19 cellular contexts compared by ENCODE assay signal in genomic region chr2:137107925-137108324, GRCh38.
DNase-seq lines count a peak whose midpoint lies in the region; ATAC-seq and TF ChIP-seq lines count a peak whose summit lies in the region.
"Had no signal": no experiment of that assay in that cellular context is flagged by ENCODE, and none has a peak within 500 bp of the region (broad histone marks: within the 10 kb centered on the region; RNA-seq: fewer than 3 reads in every experiment).

No MANE protein-coding gene starts in this region.

- H3K4me3 ChIP-seq in SK-N-SH (ENCODE audit: low read depth in 2 of 2, low read length in 1 of 2) (no peak overlapping the region), ACC112 (ENCODE audit: low read depth, low read length) (no peak overlapping the region)
- H3K4me3 ChIP-seq: A549, BLaER1 had no signal

- TF ChIP-seq CTCF in SK-N-SH (IDR thresholded peaks at IDR 0.05), result no peak
- TF ChIP-seq CTCF in CD4-positive, alpha-beta T cell (IDR thresholded peaks at IDR 0.05), result no peak

- ATAC-seq in SK-N-SH treated with all-trans-retinoic acid at 6 μM for 48 hours (peak; percentile 53), T-cell (replicated peaks in 1 of 4) (no peak)
- ATAC-seq in CD4-positive, alpha-beta T cell (ENCODE audit: poor library complexity), result no peak
- ATAC-seq: A549; CD8-positive, alpha-beta T cell had no signal

- no peak overlapping the region for H3K4me3 Mint-ChIP-seq in T-cell
- H3K4me3 Mint-ChIP-seq in CD4-positive, alpha-beta T cell, result no peak overlapping the region
- H3K4me3 Mint-ChIP-seq: CD14-positive monocyte; CD4-positive, CD25-positive, alpha-beta regulatory T cell; CD8-positive, alpha-beta T cell had no signal

- intact Hi-C loops in CD4-positive, alpha-beta T cell (cut with DNase I, micrococcal nuclease), result no loop called here

- no peak overlapping the region for H3K4me2 ChIP-seq in SK-N-SH
- H3K4me2 ChIP-seq: A549, BLaER1 had no signal

- H3K9me2 ChIP-seq in SK-N-SH, result no peaks in the 10 kb centered on the region

- H3K27me3 Mint-ChIP-seq in T-cell, result no peaks in the 10 kb centered on the region
- no peaks in the 10 kb centered on the region for H3K27me3 Mint-ChIP-seq in CD4-positive, alpha-beta T cell
- H3K27me3 Mint-ChIP-seq: CD4-positive, CD25-positive, alpha-beta regulatory T cell had no signal

- H2AFZ ChIP-seq in SK-N-SH (ENCODE audit: low read depth) (no peak overlapping the region), ACC112 (ENCODE audit: low read length, unreplicated experiment) (peak overlapping the region; percentile 25)

- TF ChIP-seq RAD21 in SK-N-SH (IDR thresholded peaks at IDR 0.05; ENCODE audit: low read length), result no peak

- no peak overlapping the region for H3K9ac ChIP-seq in SK-N-SH
- H3K9ac ChIP-seq: BLaER1 had no signal

- no peaks in the 10 kb centered on the region for H3K9me3 ChIP-seq in SK-N-SH
- no peaks in the 10 kb centered on the region for H3K9me3 ChIP-seq in CD4-positive, alpha-beta T cell (ENCODE audit: control insufficient read depth, low read length)
- H3K9me3 ChIP-seq: A549, BE2C, BLaER1 had no signal

- POLR2A ChIA-PET in SK-N-SH (lab: Yijun Ruan, JAX) (no interaction called here), T-cell (lab: Charles Lee) (interaction anchor here in 1 of 2 donors (0.5 to 0.6 kb wide), 2 partner anchors 19 to 1227 kb away, joined by 3 read pairs; no protein-coding TSS in a partner anchor)
- POLR2A ChIA-PET in CD4-positive, alpha-beta T cell (lab: Charles Lee), result no interaction called here

- H3K36me3 ChIP-seq in SK-N-SH (replicated peaks in 1 of 2; ENCODE audit: control insufficient read depth in 1 of 2, insufficient read depth in 2 of 2, low read length in 1 of 2) (no peaks in the 10 kb centered on the region), ACC112 (ENCODE audit: insufficient read depth, low read length) (no peaks in the 10 kb centered on the region)
- H3K36me3 ChIP-seq: BE2C, BLaER1 had no signal

- H3K27me3 ChIP-seq in SK-N-SH (ENCODE audit: insufficient read depth) (no peaks in the 10 kb centered on the region), ACC112 (ENCODE audit: insufficient read depth, low read length) (no peaks in the 10 kb centered on the region)
- no peaks in the 10 kb centered on the region for H3K27me3 ChIP-seq in CD4-positive, alpha-beta T cell (ENCODE audit: control insufficient read depth, insufficient read depth, low read length)
- H3K27me3 ChIP-seq: BE2C, BLaER1 had no signal

- H3K4me1 Mint-ChIP-seq in T-cell, result no peaks in the 10 kb centered on the region
- no peaks in the 10 kb centered on the region for H3K4me1 Mint-ChIP-seq in CD4-positive, alpha-beta T cell (ENCODE audit: low read depth)
- H3K4me1 Mint-ChIP-seq: CD14-positive monocyte; CD4-positive, CD25-positive, alpha-beta regulatory T cell had no signal

- H3K79me2 ChIP-seq in SK-N-SH (ENCODE audit: insufficient read depth) (no peaks in the 10 kb centered on the region), ACC112 (ENCODE audit: control insufficient read depth, insufficient read depth, low read length, unreplicated experiment) (no peaks in the 10 kb centered on the region)

- H3K36me3 Mint-ChIP-seq in T-cell, result no peaks in the 10 kb centered on the region
- H3K36me3 Mint-ChIP-seq in CD4-positive, alpha-beta T cell (ENCODE audit: low read depth), result no peaks in the 10 kb centered on the region
- H3K36me3 Mint-ChIP-seq: CD14-positive monocyte; CD4-positive, CD25-positive, alpha-beta regulatory T cell; CD8-positive, alpha-beta T cell had no signal

- peaks cover 3 to 11% (median 11%) of the 10 kb centered on the region in 3 donors for H3K9me3 Mint-ChIP-seq in T-cell
- H3K9me3 Mint-ChIP-seq in CD4-positive, alpha-beta T cell, result peaks cover 7% of the 10 kb centered on the region

- H3F3A ChIP-seq in SK-N-SH (replicated peaks; ENCODE audit: insufficient read depth), result no peaks in the 10 kb centered on the region

- H3K27ac Mint-ChIP-seq in T-cell, result no peak overlapping the region
- H3K27ac Mint-ChIP-seq in CD4-positive, alpha-beta T cell, result no peak overlapping the region
- H3K27ac Mint-ChIP-seq: CD14-positive monocyte; CD4-positive, CD25-positive, alpha-beta regulatory T cell; CD8-positive, alpha-beta T cell had no signal

- CTCF ChIA-PET in SK-N-SH (lab: Yijun Ruan, JAX) (no interaction called here), T-cell (lab: Charles Lee) (no interaction called here)
- CTCF ChIA-PET in CD4-positive, alpha-beta T cell (lab: Charles Lee), result no interaction called here

- DNase-seq in SK-N-SH, result no peak
- DNase-seq in NCI-H526 treated with DMSO at 0.1 percent for 48 hours (lab: John Stamatoyannopoulos, UW), result peak; percentile 6
- DNase-seq in T-cell, result no peak
- no peak for DNase-seq in CD4-positive, alpha-beta T cell
- DNase-seq: ACHN; BE2C; C1 segment of cervical spinal cord; Caco-2; Calu3; CD4-positive, CD25-positive, alpha-beta regulatory T cell; CD8-positive, alpha-beta T cell; DMS79 treated with DMSO at 0.1 percent for 48 hours; GF-D8 had no signal

- no peak overlapping the region for H3K27ac ChIP-seq in SK-N-SH (ENCODE audit: low read depth in 2 of 2, low read length in 1 of 2)
- no peak overlapping the region for H3K27ac ChIP-seq in ACC112 (ENCODE audit: low read depth, low read length)
- no peak overlapping the region for H3K27ac ChIP-seq in CD4-positive, alpha-beta T cell (ENCODE audit: low read depth, low read length)
- H3K27ac ChIP-seq: 22Rv1, A549, BLaER1 had no signal

- no peaks in the 10 kb centered on the region for H3K4me1 ChIP-seq in SK-N-SH (ENCODE audit: control insufficient read depth in 1 of 2, insufficient read depth in 2 of 2, low read depth in 1 of 2, low read length in 1 of 2)
- H3K4me1 ChIP-seq in ACC112 (ENCODE audit: control insufficient read depth, insufficient read depth, low read length, unreplicated experiment), result no peaks in the 10 kb centered on the region
- H3K4me1 ChIP-seq: A549, BE2C, BLaER1, Caco-2 had no signal

- H4K20me1 ChIP-seq in SK-N-SH (ENCODE audit: insufficient read depth), result no peaks in the 10 kb centered on the region
- H4K20me1 ChIP-seq: BLaER1 had no signal

- no peak for TF ChIP-seq EP300 in SK-N-SH (IDR thresholded peaks at IDR 0.05; ENCODE audit: borderline replicate concordance in 1 of 2, low read depth in 1 of 2, low read length in 1 of 2)

TF ChIP-seq in SK-N-SH treated with all-trans-retinoic acid at 6 μM for 48 hours, 23 proteins besides CTCF, POLR2A, EP300 and RAD21:
- TF ChIP-seq ZNF8 (CRISPR knock-in tag; IDR thresholded peaks at IDR 0.05), result no peak
- peak; percentile 57; the same call in 1 of the 2 replicates for TF ChIP-seq GLIS3 (CRISPR knock-in tag; IDR thresholded peaks at IDR 0.05)
- peak; percentile 92 for TF ChIP-seq ISL1 (CRISPR knock-in tag; IDR thresholded peaks at IDR 0.05)

TF ChIP-seq in SK-N-SH, 30 proteins besides CTCF, POLR2A, EP300 and RAD21:
- TF ChIP-seq PBX3 (IDR thresholded peaks at IDR 0.05) (no peak), FOSL2 (IDR thresholded peaks at IDR 0.05; ENCODE audit: borderline replicate concordance, low read depth) (no peak), REST (IDR thresholded peaks at IDR 0.05; ENCODE audit: low read depth, low read length) (no peak), FOXM1 (IDR thresholded peaks at IDR 0.05; ENCODE audit: low read depth) (no peak), SMC3 (IDR thresholded peaks at IDR 0.05; ENCODE audit: low read depth, low read length) (no peak), CHD2 (IDR thresholded peaks at IDR 0.05; ENCODE audit: low read length, partially characterized antibody) (no peak)
